Comparison of ENCODE assay signal across 1 cellular context in genomic region chr1:86202552-86203340, GRCh38.
TF ChIP-seq lines count a peak whose summit lies in the region.

No MANE protein-coding gene starts in this region.

TF ChIP-seq in K562, 482 proteins besides CTCF, POLR2A, EP300 and RAD21:
- TF ChIP-seq MAFG (tag; conservative IDR thresholded peaks at IDR 0.05) (0 out of 2 replicates have a peak, but pooled peaks have one; percentile 21), MAFF (IDR thresholded peaks at IDR 0.05; ENCODE audit: low read length) (peak; percentile 31), ZNF316 (IDR thresholded peaks at IDR 0.05) (peak; percentile 37; the same call in 1 of the 2 replicates), ZNF274 (IDR thresholded peaks at IDR 0.05; ENCODE audit: borderline replicate concordance, low read depth, low read length) (no peak)
TF ChIP-seq in K562: peak in this region for 3.
